Comparison of ENCODE assay signal across 37 cellular contexts in genomic region chr9:71032779-71033178, GRCh38.
"Had no signal": no experiment of that assay in that cellular context is flagged by ENCODE, and none has a peak within 500 bp of the region (broad histone marks: within the 10 kb centered on the region; RNA-seq: fewer than 3 reads in every experiment).

No MANE protein-coding gene starts in this region.

- H3K4me1 ChIP-seq: adrenal gland, body of pancreas, breast epithelium had no signal

- H3K36me3 ChIP-seq: adrenal gland, brain microvascular endothelial cell, breast epithelium had no signal

- H3K9me3 ChIP-seq: adrenal gland, body of pancreas, breast epithelium had no signal

- ATAC-seq: activated CD8-positive, alpha-beta T cell treated with anti-CD3 and anti-CD28 coated beads for 36 hours; activated naive CD4-positive, alpha-beta T cell treated with anti-CD3 and anti-CD28 coated beads, Interleukin-2, amount 50 U/mL, for 72 hours; activated T-cell treated with anti-CD3 and anti-CD28 coated beads, Interleukin-2, amount 50 U/mL, for 4 hours; activated T-cell treated with anti-CD3 and anti-CD28 coated beads, Interleukin-2, amount 50 U/mL, for 72 hours; activated T-helper 17 cell treated with anti-CD3 and anti-CD28 coated beads, Interleukin-2, amount 50 U/mL, for 72 hours; body of pancreas had no signal

- H3K4me3 Mint-ChIP-seq: activated B cell treated with CpG ODN at 0.5 μM for 24 hours; activated CD4-positive, alpha-beta memory T cell treated with anti-CD3 and anti-CD28 coated beads for 36 hours; activated CD4-positive, alpha-beta T cell treated with anti-CD3 and anti-CD28 coated beads, Interleukin-2, amount 10 ng/mL, durations not matched to agents 24 days and 14 days; activated CD8-positive, alpha-beta T cell treated with anti-CD3 and anti-CD28 coated beads for 36 hours; activated naive CD4-positive, alpha-beta T cell treated with anti-CD3 and anti-CD28 coated beads for 36 hours; activated naive CD8-positive, alpha-beta T cell treated with anti-CD3 and anti-CD28 coated beads for 36 hours; activated T-cell treated with anti-CD3 and anti-CD28 coated beads, Interleukin-2, amount 50 U/mL, for 4 hours; activated T-cell treated with anti-CD3 and anti-CD28 coated beads, Interleukin-2, amount 50 U/mL, for 72 hours; activated T-helper 1 cell treated with anti-CD3 and anti-CD28 coated beads, Interleukin-12 subunit alpha, Interleukin-12 subunit beta, Interleukin-2, Interleukin-4 antibody, amounts not matched to agents 30 ng/mL and 10 ng/mL and 1 ng/mL, durations not matched to agents 14 hours and 24 hours and 36 hours; activated T-helper 17 cell treated with anti-CD3 and anti-CD28 coated beads, Interleukin-2, amount 50 U/mL, for 72 hours; T-helper 1 cell treated with Interleukin-12 subunit alpha and Interleukin-12 subunit beta and Interleukin-4 antibody, amounts not matched to agents 30 μg/mL and 1 μg/mL, for 36 hours; T-helper 2 cell treated with Interferon-gamma antibody and Interleukin-4, amounts not matched to agents 5 μg/mL and 100 μg/mL, for 36 hours had no signal

- H3K27me3 ChIP-seq: adrenal gland, body of pancreas, brain microvascular endothelial cell, breast epithelium had no signal

- DNase-seq: activated B cell treated with CpG ODN at 0.5 μM for 24 hours; activated CD4-positive, alpha-beta memory T cell treated with anti-CD3 and anti-CD28 coated beads for 36 hours; activated CD4-positive, alpha-beta T cell treated with anti-CD3 and anti-CD28 coated beads for 4 hours; activated CD4-positive, alpha-beta T cell treated with anti-CD3 and anti-CD28 coated beads, Interleukin-2, amount 10 ng/mL, durations not matched to agents 24 days and 14 days; activated CD4-positive, alpha-beta T cell treated with anti-CD3 and anti-CD28 coated beads, Interleukin-2, amount 50 U/mL, for 1 hour; activated CD4-positive, alpha-beta T cell treated with anti-CD3 and anti-CD28 coated beads, Interleukin-2, amount 50 U/mL, for 4 hours; activated CD4-positive, CD25-positive, alpha-beta regulatory T cell treated with anti-CD3 and anti-CD28 coated beads, Interleukin-2, amount 50 U/mL, for 72 hours; activated CD8-positive, alpha-beta memory T cell treated with anti-CD3 and anti-CD28 coated beads, Interleukin-2, amount 50 U/mL, for 4 hours; activated CD8-positive, alpha-beta T cell treated with anti-CD3 and anti-CD28 coated beads for 36 hours; activated effector memory CD4-positive, alpha-beta T cell treated with anti-CD3 and anti-CD28 coated beads, Interleukin-2, amount 50 U/mL, for 16 hours; activated gamma-delta T cell treated with Interleukin-2 at 50 U/mL for 16 hours; activated naive CD4-positive, alpha-beta T cell; activated naive CD4-positive, alpha-beta T cell treated with anti-CD3 and anti-CD28 coated beads for 36 hours; activated naive CD4-positive, alpha-beta T cell treated with anti-CD3 and anti-CD28 coated beads, Interleukin-2, amount 50 U/mL, for 16 hours; activated naive CD8-positive, alpha-beta T cell treated with anti-CD3 and anti-CD28 coated beads for 36 hours; activated T-cell treated with anti-CD3 and anti-CD28 coated beads for 4 hours; activated T-cell treated with anti-CD3 and anti-CD28 coated beads, Interleukin-2, amount 50 U/mL, for 1 hour; activated T-cell treated with anti-CD3 and anti-CD28 coated beads, Interleukin-2, amount 50 U/mL, for 4 hours; activated T-cell treated with anti-CD3 and anti-CD28 coated beads, Interleukin-2, amount 50 U/mL, for 72 hours; adrenal gland; amniotic stem cell; aorta; body of pancreas; brain microvascular endothelial cell; central memory CD4-positive, alpha-beta T cell; T-helper 1 cell; T-helper 2 cell; T-helper 9 cell had no signal

- H3K4me3 ChIP-seq: adrenal gland, body of pancreas, breast epithelium had no signal

- H3K9me3 Mint-ChIP-seq: activated B cell treated with CpG ODN at 0.5 μM for 24 hours; activated CD4-positive, alpha-beta memory T cell treated with anti-CD3 and anti-CD28 coated beads for 36 hours; activated CD4-positive, alpha-beta T cell treated with anti-CD3 and anti-CD28 coated beads, Interleukin-2, amount 10 ng/mL, durations not matched to agents 24 days and 14 days; activated CD8-positive, alpha-beta T cell treated with anti-CD3 and anti-CD28 coated beads for 36 hours; activated naive CD4-positive, alpha-beta T cell treated with anti-CD3 and anti-CD28 coated beads for 36 hours; activated naive CD4-positive, alpha-beta T cell treated with anti-CD3 and anti-CD28 coated beads, Interleukin-2, amount 50 U/mL, for 72 hours; activated naive CD8-positive, alpha-beta T cell treated with anti-CD3 and anti-CD28 coated beads for 36 hours; activated T-cell treated with anti-CD3 and anti-CD28 coated beads, Interleukin-2, amount 50 U/mL, for 4 hours; activated T-cell treated with anti-CD3 and anti-CD28 coated beads, Interleukin-2, amount 50 U/mL, for 72 hours; activated T-helper 1 cell treated with anti-CD3 and anti-CD28 coated beads, Interleukin-12 subunit alpha, Interleukin-12 subunit beta, Interleukin-2, Interleukin-4 antibody, amounts not matched to agents 30 ng/mL and 10 ng/mL and 1 ng/mL, durations not matched to agents 14 hours and 24 hours and 36 hours; activated T-helper 17 cell treated with anti-CD3 and anti-CD28 coated beads, Interleukin-2, amount 50 U/mL, for 72 hours; T-helper 1 cell treated with Interleukin-12 subunit alpha and Interleukin-12 subunit beta and Interleukin-4 antibody, amounts not matched to agents 30 μg/mL and 1 μg/mL, for 36 hours; T-helper 2 cell treated with Interferon-gamma antibody and Interleukin-4, amounts not matched to agents 5 μg/mL and 100 μg/mL, for 36 hours had no signal

- H3K27ac Mint-ChIP-seq: activated B cell treated with CpG ODN at 0.5 μM for 24 hours; activated CD4-positive, alpha-beta memory T cell treated with anti-CD3 and anti-CD28 coated beads for 36 hours; activated CD4-positive, alpha-beta T cell treated with anti-CD3 and anti-CD28 coated beads, Interleukin-2, amount 10 ng/mL, durations not matched to agents 24 days and 14 days; activated CD8-positive, alpha-beta T cell treated with anti-CD3 and anti-CD28 coated beads for 36 hours; activated naive CD4-positive, alpha-beta T cell treated with anti-CD3 and anti-CD28 coated beads for 36 hours; activated naive CD4-positive, alpha-beta T cell treated with anti-CD3 and anti-CD28 coated beads, Interleukin-2, amount 50 U/mL, for 72 hours; activated naive CD8-positive, alpha-beta T cell treated with anti-CD3 and anti-CD28 coated beads for 36 hours; activated T-cell treated with anti-CD3 and anti-CD28 coated beads, Interleukin-2, amount 50 U/mL, for 72 hours; activated T-helper 1 cell treated with anti-CD3 and anti-CD28 coated beads, Interleukin-12 subunit alpha, Interleukin-12 subunit beta, Interleukin-2, Interleukin-4 antibody, amounts not matched to agents 30 ng/mL and 10 ng/mL and 1 ng/mL, durations not matched to agents 14 hours and 24 hours and 36 hours; activated T-helper 17 cell treated with anti-CD3 and anti-CD28 coated beads, Interleukin-2, amount 50 U/mL, for 72 hours; T-helper 1 cell treated with Interleukin-12 subunit alpha and Interleukin-12 subunit beta and Interleukin-4 antibody, amounts not matched to agents 30 μg/mL and 1 μg/mL, for 36 hours; T-helper 2 cell treated with Interferon-gamma antibody and Interleukin-4, amounts not matched to agents 5 μg/mL and 100 μg/mL, for 36 hours had no signal

- H3K36me3 Mint-ChIP-seq: activated CD4-positive, alpha-beta memory T cell treated with anti-CD3 and anti-CD28 coated beads for 36 hours; activated naive CD4-positive, alpha-beta T cell treated with anti-CD3 and anti-CD28 coated beads, Interleukin-2, amount 50 U/mL, for 72 hours; activated naive CD8-positive, alpha-beta T cell treated with anti-CD3 and anti-CD28 coated beads for 36 hours had no signal

- H3K27ac ChIP-seq: adrenal gland, body of pancreas, brain microvascular endothelial cell, breast epithelium, VCaP had no signal

- H3K4me1 Mint-ChIP-seq: activated B cell treated with CpG ODN at 0.5 μM for 24 hours; activated CD4-positive, alpha-beta T cell treated with anti-CD3 and anti-CD28 coated beads, Interleukin-2, amount 10 ng/mL, durations not matched to agents 24 days and 14 days; activated naive CD8-positive, alpha-beta T cell treated with anti-CD3 and anti-CD28 coated beads for 36 hours; activated T-helper 17 cell treated with anti-CD3 and anti-CD28 coated beads, Interleukin-2, amount 50 U/mL, for 72 hours had no signal

- H3K27me3 Mint-ChIP-seq: activated B cell treated with CpG ODN at 0.5 μM for 24 hours; activated CD4-positive, alpha-beta memory T cell treated with anti-CD3 and anti-CD28 coated beads for 36 hours; activated CD4-positive, alpha-beta T cell treated with anti-CD3 and anti-CD28 coated beads, Interleukin-2, amount 10 ng/mL, durations not matched to agents 24 days and 14 days; activated CD8-positive, alpha-beta T cell treated with anti-CD3 and anti-CD28 coated beads for 36 hours; activated naive CD8-positive, alpha-beta T cell treated with anti-CD3 and anti-CD28 coated beads for 36 hours; activated T-helper 17 cell treated with anti-CD3 and anti-CD28 coated beads, Interleukin-2, amount 50 U/mL, for 72 hours had no signal

- FAIRE-seq: astrocyte, TTC549 had no signal
